22 cellular contexts compared by ENCODE assay signal in the genomic region with DNA sequence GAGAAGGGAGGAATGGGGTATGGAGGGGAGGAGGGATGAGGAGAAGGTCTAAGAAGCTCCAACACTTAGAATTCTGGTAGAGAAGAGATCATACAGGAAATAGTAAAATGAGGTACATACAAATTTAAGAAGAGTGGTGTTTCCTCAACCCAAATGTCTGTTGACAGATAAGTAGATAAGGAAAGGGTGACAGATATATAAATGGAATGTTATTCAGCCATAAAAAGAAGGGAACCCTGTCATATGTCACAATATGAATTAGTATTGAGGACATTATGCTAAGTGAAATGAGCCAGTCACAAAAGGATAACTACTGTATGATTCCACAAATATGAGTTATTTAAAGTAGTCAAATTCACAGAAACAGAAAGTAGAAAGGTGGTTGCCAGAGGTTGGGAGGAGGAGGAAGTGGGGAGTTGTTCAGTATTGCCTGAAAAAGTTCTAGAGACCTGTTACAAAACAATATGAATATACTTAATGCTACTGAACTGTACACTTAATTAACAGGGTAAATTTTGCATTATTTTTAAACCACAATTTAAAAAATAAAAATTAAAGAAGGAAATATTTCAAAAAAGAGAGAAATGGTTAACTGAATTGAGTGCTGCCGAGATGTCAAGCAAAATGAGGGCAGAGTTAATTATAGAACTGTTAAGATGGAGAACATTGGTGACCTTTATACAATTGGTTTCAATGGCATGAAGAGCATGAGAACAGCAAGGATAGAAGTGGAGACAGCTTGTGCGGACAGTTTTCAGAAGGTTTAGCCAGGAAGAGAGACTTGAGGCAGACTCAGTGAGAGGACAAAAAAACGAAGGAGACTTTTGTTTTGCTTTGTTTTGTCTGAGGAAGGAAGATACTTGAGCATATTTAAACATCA. TPM values are rescaled to one million over a fixed set of nuclear protein-coding genes. Genes with fewer than 3 reads are reported as not detected.
DNase-seq lines count a peak whose midpoint lies in the region; ATAC-seq and TF ChIP-seq lines count a peak whose summit lies in the region.
"Had no signal": no experiment of that assay in that cellular context is flagged by ENCODE, and none has a peak within 500 bp of the region (broad histone marks: within the 10 kb centered on the region; RNA-seq: fewer than 3 reads in every experiment).

No MANE protein-coding gene starts in this region.

- no peaks in the 10 kb centered on the region for H3K9me3 Mint-ChIP-seq in activated CD4-positive, alpha-beta T cell treated with anti-CD3 and anti-CD28 coated beads for 36 hours (ENCODE audit: low read depth)
- H3K9me3 Mint-ChIP-seq: activated T-cell treated with anti-CD3 and anti-CD28 coated beads, Interleukin-2, amount 50 U/mL, for 4 hours; CD4-positive, CD25-positive, alpha-beta regulatory T cell; nephron; stimulated activated naive B cell treated with anti-CD40 and anti-IgM and Interleukin-4, amounts not matched to agents 10 μg/mL and 1 μg/mL and 100 μg/mL, for 72 hours had no signal

- H3K4me1 ChIP-seq in adipocyte (ENCODE audit: control insufficient read depth, insufficient read depth, low read length) (peaks cover 10% of the 10 kb centered on the region), psoas muscle (peaks cover 7% of the 10 kb centered on the region)
- H3K4me1 ChIP-seq: uterus had no signal

- H3K9me3 ChIP-seq in adipocyte (ENCODE audit: control insufficient read depth, low read length) (no peaks in the 10 kb centered on the region), psoas muscle (no peaks in the 10 kb centered on the region)
- H3K9me3 ChIP-seq: uterus had no signal

- intact Hi-C loops in psoas muscle (cut with DNase I), result no loop called here
- intact Hi-C loops in activated CD4-positive, alpha-beta T cell treated with anti-CD3 and anti-CD28 coated beads for 36 hours (cut with DNase I, micrococcal nuclease), result no loop called here

- POLR2A ChIA-PET in activated CD4-positive, alpha-beta T cell treated with anti-CD3 and anti-CD28 coated beads for 36 hours (lab: Charles Lee), result no interaction called here

- H3K36me3 ChIP-seq in adipocyte (ENCODE audit: control insufficient read depth, insufficient read depth, low read length, severe bottlenecking) (no peaks in the 10 kb centered on the region), psoas muscle (ENCODE audit: insufficient read depth in 1 of 2, low read depth in 1 of 2) (no peaks in the 10 kb centered on the region)
- H3K36me3 ChIP-seq: uterus had no signal

- DNase-seq in NOMO-1 treated with DMSO at 0.1 percent for 48 hours (lab: John Stamatoyannopoulos, UW; ENCODE audit: unreplicated experiment) (peak; percentile 38), NOMO-1 treated with dmso at 0.1 percent for 144 hours (lab: John Stamatoyannopoulos, UW; ENCODE audit: unreplicated experiment) (no peak), adipocyte (ENCODE audit: low read depth) (peak; percentile 22), psoas muscle (no peak), hepatic stellate cell (ENCODE audit: low spot score) (no peak)
- no peak for DNase-seq in activated T-cell treated with anti-CD3 and anti-CD28 coated beads, Interleukin-2, amount 50 U/mL, for 1 hour
- DNase-seq in activated CD4-positive, alpha-beta T cell treated with anti-CD3 and anti-CD28 coated beads for 36 hours, result no peak
- DNase-seq: 8988T; activated CD4-positive, alpha-beta T cell treated with anti-CD3 and anti-CD28 coated beads, Interleukin-2, amount 50 U/mL, for 1 hour; activated T-cell treated with anti-CD3 and anti-CD28 coated beads, Interleukin-2, amount 50 U/mL, for 4 hours; hypothalamus; KBM-7; NCI-H1436 treated with DMSO at 0.1 percent for 48 hours; NCI-H510A; right cardiac atrium; RPMI8226; stimulated activated naive B cell treated with anti-CD40 and anti-IgM and Interleukin-4, amounts not matched to agents 10 μg/mL and 1 μg/mL and 100 μg/mL, for 72 hours; T-helper 17 cell; uterus had no signal

- H3K4me3 Mint-ChIP-seq in activated CD4-positive, alpha-beta T cell treated with anti-CD3 and anti-CD28 coated beads for 36 hours, result no peak overlapping the region
- H3K4me3 Mint-ChIP-seq: activated T-cell treated with anti-CD3 and anti-CD28 coated beads, Interleukin-2, amount 50 U/mL, for 4 hours; CD4-positive, CD25-positive, alpha-beta regulatory T cell; nephron; stimulated activated naive B cell treated with anti-CD40 and anti-IgM and Interleukin-4, amounts not matched to agents 10 μg/mL and 1 μg/mL and 100 μg/mL, for 72 hours; T-helper 17 cell had no signal

- ATAC-seq in HG03354 (IDR thresholded peaks at IDR 0.05; ENCODE audit: poor library complexity, severe bottlenecking, unreplicated experiment) (peak; percentile 56), psoas muscle (peak; percentile 61 to 85 (median 74))
- no peak for ATAC-seq in activated CD4-positive, alpha-beta T cell treated with anti-CD3 and anti-CD28 coated beads for 36 hours
- ATAC-seq: activated T-cell treated with anti-CD3 and anti-CD28 coated beads, Interleukin-2, amount 50 U/mL, for 4 hours; T-helper 17 cell had no signal

- H3K27me3 Mint-ChIP-seq in activated CD4-positive, alpha-beta T cell treated with anti-CD3 and anti-CD28 coated beads for 36 hours, result no peaks in the 10 kb centered on the region
- H3K27me3 Mint-ChIP-seq: CD4-positive, CD25-positive, alpha-beta regulatory T cell; stimulated activated naive B cell treated with anti-CD40 and anti-IgM and Interleukin-4, amounts not matched to agents 10 μg/mL and 1 μg/mL and 100 μg/mL, for 72 hours; T-helper 17 cell had no signal

- no peak overlapping the region for H3K4me3 ChIP-seq in adipocyte (ENCODE audit: low read length)
- H3K4me3 ChIP-seq in psoas muscle, result peak overlapping the region; percentile 6
- H3K4me3 ChIP-seq: uterus had no signal

- CTCF ChIA-PET in activated CD4-positive, alpha-beta T cell treated with anti-CD3 and anti-CD28 coated beads for 36 hours (lab: Charles Lee), result interaction anchor here (0.7 kb wide), 1 partner anchor 12 kb away, joined by 3 read pairs; no protein-coding TSS in a partner anchor

- H3K27me3 ChIP-seq in adipocyte (replicated peaks; ENCODE audit: control insufficient read depth, insufficient read depth, low read length), result no peaks in the 10 kb centered on the region
- H3K27me3 ChIP-seq in psoas muscle (ENCODE audit: insufficient read depth in 3 of 3, low read length in 2 of 3), result no peaks in the 10 kb centered on the region
- H3K27me3 ChIP-seq: uterus had no signal

- peaks cover under 1% of the 10 kb centered on the region for H3K4me1 Mint-ChIP-seq in activated CD4-positive, alpha-beta T cell treated with anti-CD3 and anti-CD28 coated beads for 36 hours
- H3K4me1 Mint-ChIP-seq: CD4-positive, CD25-positive, alpha-beta regulatory T cell; nephron; T-helper 17 cell had no signal

- H3K27ac Mint-ChIP-seq in activated CD4-positive, alpha-beta T cell treated with anti-CD3 and anti-CD28 coated beads for 36 hours, result no peak overlapping the region
- H3K27ac Mint-ChIP-seq: CD4-positive, CD25-positive, alpha-beta regulatory T cell; nephron; stimulated activated naive B cell treated with anti-CD40 and anti-IgM and Interleukin-4, amounts not matched to agents 10 μg/mL and 1 μg/mL and 100 μg/mL, for 72 hours; T-helper 17 cell had no signal

- peak overlapping the region; percentile 25 for H3K27ac ChIP-seq in psoas muscle
- H3K27ac ChIP-seq: uterus had no signal

- TF ChIP-seq CTCF in psoas muscle (IDR thresholded peaks at IDR 0.05), result no peak

- no peaks in the 10 kb centered on the region for H3K36me3 Mint-ChIP-seq in activated CD4-positive, alpha-beta T cell treated with anti-CD3 and anti-CD28 coated beads for 36 hours (ENCODE audit: low read depth)
- H3K36me3 Mint-ChIP-seq: CD4-positive, CD25-positive, alpha-beta regulatory T cell; stimulated activated naive B cell treated with anti-CD40 and anti-IgM and Interleukin-4, amounts not matched to agents 10 μg/mL and 1 μg/mL and 100 μg/mL, for 72 hours had no signal

- 28 to 43% (median 32%) methylated on average over 3 of the region's 3 CpGs for WGBS in psoas muscle, 3 donors

- no peak overlapping the region for H3K9ac ChIP-seq in adipocyte (ENCODE audit: low read length)

RNA-seq across cellular contexts. Expression of a gene that starts 47.6 kb away (rescaled TPM):
- under 1 TPM in 1 of 4 donors, not detected in 3; 0.18 TPM for total RNA-seq in psoas muscle
- polyA plus RNA-seq in psoas muscle, result under 1 TPM in 1 of 3 donors, not detected in 2; 0.03 TPM
- not detected for total RNA-seq in activated CD4-positive, alpha-beta T cell treated with anti-CD3 and anti-CD28 coated beads for 36 hours
- total RNA-seq: activated T-cell treated with anti-CD3 and anti-CD28 coated beads, Interleukin-2, amount 50 U/mL, for 4 hours; CD4-positive, CD25-positive, alpha-beta regulatory T cell; T-helper 17 cell had no signal
- polyA plus RNA-seq: CD4-positive, CD25-positive, alpha-beta regulatory T cell had no signal

Comparison
In these comparisons a context has a peak if more than half of its experiments do, and no peak if none do; other contexts are left out.
1. DNase-seq: peak in NOMO-1 treated with DMSO at 0.1 percent for 48 hours (single experiment) and adipocyte (single experiment); none in NOMO-1 treated with dmso at 0.1 percent for 144 hours (single experiment), psoas muscle (0 of 2), hepatic stellate cell (single experiment), activated T-cell treated with anti-CD3 and anti-CD28 coated beads, Interleukin-2, amount 50 U/mL, for 1 hour (single experiment) and activated CD4-positive, alpha-beta T cell treated with anti-CD3 and anti-CD28 coated beads for 36 hours (single experiment).